ENCODE assay signal across 1 cellular context in the genomic region with DNA sequence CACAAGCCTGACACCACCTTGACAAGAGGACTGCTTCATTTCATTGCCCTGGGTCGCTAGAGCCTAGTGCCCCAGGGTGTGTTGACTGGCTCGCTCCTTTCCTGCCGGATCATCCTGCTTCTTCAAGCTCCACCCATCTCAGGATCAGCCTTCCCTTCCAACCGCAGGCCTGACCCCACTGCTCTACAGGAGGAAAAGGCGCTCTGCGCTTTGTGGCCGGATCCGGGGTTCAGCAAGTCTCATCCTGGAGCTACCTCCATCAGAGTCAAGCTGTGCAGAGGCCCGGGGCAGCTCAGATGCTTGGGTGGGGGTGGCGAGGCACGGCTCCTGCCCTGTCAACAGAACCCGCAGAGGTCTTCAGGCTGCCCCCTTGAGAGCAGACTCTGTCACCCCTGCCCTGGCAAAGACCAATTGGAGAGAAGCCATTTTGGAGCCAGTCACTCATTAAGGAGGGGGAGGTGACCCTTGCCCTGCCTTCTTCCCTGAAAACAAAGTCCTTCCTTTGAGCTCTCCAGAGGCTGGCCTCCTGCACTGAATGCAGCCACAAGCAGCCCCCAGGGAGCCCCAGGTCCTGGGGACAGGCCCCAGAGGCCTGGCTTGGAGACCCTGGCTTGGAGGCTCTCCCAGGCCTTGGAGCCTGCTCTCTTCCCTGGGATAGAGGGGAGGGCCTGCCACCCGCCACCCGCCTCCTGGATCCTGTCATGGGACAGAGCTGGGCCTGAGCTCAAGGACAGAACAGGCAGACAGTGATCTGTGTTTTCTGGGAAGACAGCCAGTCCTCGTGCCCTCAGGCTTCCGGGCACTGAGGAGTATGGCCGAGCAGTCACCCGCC.
TF ChIP-seq lines count a peak whose summit lies in the region.

No MANE protein-coding gene starts in this region.

TF ChIP-seq in HepG2, 621 proteins besides CTCF, POLR2A, EP300 and RAD21 (continued from another document and continues in another):
- TF ChIP-seq, protein P1, sequence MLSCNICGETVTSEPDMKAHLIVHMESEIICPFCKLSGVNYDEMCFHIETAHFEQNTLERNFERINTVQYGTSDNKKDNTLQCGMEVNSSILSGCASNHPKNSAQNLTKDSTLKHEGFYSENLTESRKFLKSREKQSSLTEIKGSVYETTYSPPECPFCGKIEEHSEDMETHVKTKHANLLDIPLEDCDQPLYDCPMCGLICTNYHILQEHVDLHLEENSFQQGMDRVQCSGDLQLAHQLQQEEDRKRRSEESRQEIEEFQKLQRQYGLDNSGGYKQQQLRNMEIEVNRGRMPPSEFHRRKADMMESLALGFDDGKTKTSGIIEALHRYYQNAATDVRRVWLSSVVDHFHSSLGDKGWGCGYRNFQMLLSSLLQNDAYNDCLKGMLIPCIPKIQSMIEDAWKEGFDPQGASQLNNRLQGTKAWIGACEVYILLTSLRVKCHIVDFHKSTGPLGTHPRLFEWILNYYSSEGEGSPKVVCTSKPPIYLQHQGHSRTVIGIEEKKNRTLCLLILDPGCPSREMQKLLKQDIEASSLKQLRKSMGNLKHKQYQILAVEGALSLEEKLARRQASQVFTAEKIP (CRISPR knock-in tag; IDR thresholded peaks at IDR 0.05; ENCODE audit: borderline replicate concordance) = no peak
- TF ChIP-seq GTF2F1 (IDR thresholded peaks at IDR 0.05; ENCODE audit: low read length) (no peak), KAT8 (CRISPR knock-in tag; IDR thresholded peaks at IDR 0.05) (no peak), XRCC5 (optimal IDR thresholded peaks at IDR 0.05; ENCODE audit: low read length) (no peak), ZNF619 (CRISPR knock-in tag; IDR thresholded peaks at IDR 0.05) (no peak), ZNF484 (CRISPR knock-in tag; IDR thresholded peaks at IDR 0.05; ENCODE audit: borderline replicate concordance, low read depth) (no peak), ZNF598 (CRISPR knock-in tag; IDR thresholded peaks at IDR 0.05; ENCODE audit: borderline replicate concordance) (no peak; the same call in 1 of the 2 replicates), ZFX (CRISPR knock-in tag; IDR thresholded peaks at IDR 0.05; ENCODE audit: low read depth) (peak; percentile 78), ZNF672 (CRISPR knock-in tag; IDR thresholded peaks at IDR 0.05) (no peak), MED1 (CRISPR knock-in tag; IDR thresholded peaks at IDR 0.05) (peak; percentile 38; the same call in 1 of the 2 replicates), ZNF34 (CRISPR knock-in tag; IDR thresholded peaks at IDR 0.05; ENCODE audit: borderline replicate concordance) (no peak), RFX1 (IDR thresholded peaks at IDR 0.05) (no peak), ZNF446 (CRISPR knock-in tag; IDR thresholded peaks at IDR 0.05) (no peak), ZNF382 (CRISPR knock-in tag; IDR thresholded peaks at IDR 0.05; ENCODE audit: borderline replicate concordance) (no peak), NFE2L2 (IDR thresholded peaks at IDR 0.05; ENCODE audit: low read length) (no peak), ZNF678 (CRISPR knock-in tag; IDR thresholded peaks at IDR 0.05) (no peak), NKX3-1 (CRISPR knock-in tag; IDR thresholded peaks at IDR 0.05) (no peak), LCORL (IDR thresholded peaks at IDR 0.05) (no peak), LCORL (CRISPR knock-in tag; IDR thresholded peaks at IDR 0.05) (no peak; the same call in 1 of the 2 replicates), KLF15 (CRISPR knock-in tag; IDR thresholded peaks at IDR 0.05; ENCODE audit: borderline replicate concordance) (no peak), HMG20A (CRISPR knock-in tag; IDR thresholded peaks at IDR 0.05; ENCODE audit: borderline replicate concordance) (no peak), ZNF337 (CRISPR knock-in tag; IDR thresholded peaks at IDR 0.05; ENCODE audit: borderline replicate concordance, low read depth) (no peak), ZNF138 (CRISPR knock-in tag; IDR thresholded peaks at IDR 0.05; ENCODE audit: low read depth) (no peak), HNRNPLL (IDR thresholded peaks at IDR 0.05; ENCODE audit: low read depth, low read length, poor library complexity, severe bottlenecking) (peak; percentile 13), ATF7-NPFF (CRISPR knock-in tag; IDR thresholded peaks at IDR 0.05; ENCODE audit: low read depth) (no peak), HCFC1 (IDR thresholded peaks at IDR 0.05; ENCODE audit: low read depth, low read length) (no peak), MED13 (CRISPR knock-in tag; IDR thresholded peaks at IDR 0.05) (0 out of 2 replicates have a peak, but pooled peaks have one; percentile 31), ARNTL (CRISPR knock-in tag; IDR thresholded peaks at IDR 0.05) (no peak), MIER3 (CRISPR knock-in tag; IDR thresholded peaks at IDR 0.05; ENCODE audit: borderline replicate concordance) (no peak)
- TF ChIP-seq, protein P2, sequence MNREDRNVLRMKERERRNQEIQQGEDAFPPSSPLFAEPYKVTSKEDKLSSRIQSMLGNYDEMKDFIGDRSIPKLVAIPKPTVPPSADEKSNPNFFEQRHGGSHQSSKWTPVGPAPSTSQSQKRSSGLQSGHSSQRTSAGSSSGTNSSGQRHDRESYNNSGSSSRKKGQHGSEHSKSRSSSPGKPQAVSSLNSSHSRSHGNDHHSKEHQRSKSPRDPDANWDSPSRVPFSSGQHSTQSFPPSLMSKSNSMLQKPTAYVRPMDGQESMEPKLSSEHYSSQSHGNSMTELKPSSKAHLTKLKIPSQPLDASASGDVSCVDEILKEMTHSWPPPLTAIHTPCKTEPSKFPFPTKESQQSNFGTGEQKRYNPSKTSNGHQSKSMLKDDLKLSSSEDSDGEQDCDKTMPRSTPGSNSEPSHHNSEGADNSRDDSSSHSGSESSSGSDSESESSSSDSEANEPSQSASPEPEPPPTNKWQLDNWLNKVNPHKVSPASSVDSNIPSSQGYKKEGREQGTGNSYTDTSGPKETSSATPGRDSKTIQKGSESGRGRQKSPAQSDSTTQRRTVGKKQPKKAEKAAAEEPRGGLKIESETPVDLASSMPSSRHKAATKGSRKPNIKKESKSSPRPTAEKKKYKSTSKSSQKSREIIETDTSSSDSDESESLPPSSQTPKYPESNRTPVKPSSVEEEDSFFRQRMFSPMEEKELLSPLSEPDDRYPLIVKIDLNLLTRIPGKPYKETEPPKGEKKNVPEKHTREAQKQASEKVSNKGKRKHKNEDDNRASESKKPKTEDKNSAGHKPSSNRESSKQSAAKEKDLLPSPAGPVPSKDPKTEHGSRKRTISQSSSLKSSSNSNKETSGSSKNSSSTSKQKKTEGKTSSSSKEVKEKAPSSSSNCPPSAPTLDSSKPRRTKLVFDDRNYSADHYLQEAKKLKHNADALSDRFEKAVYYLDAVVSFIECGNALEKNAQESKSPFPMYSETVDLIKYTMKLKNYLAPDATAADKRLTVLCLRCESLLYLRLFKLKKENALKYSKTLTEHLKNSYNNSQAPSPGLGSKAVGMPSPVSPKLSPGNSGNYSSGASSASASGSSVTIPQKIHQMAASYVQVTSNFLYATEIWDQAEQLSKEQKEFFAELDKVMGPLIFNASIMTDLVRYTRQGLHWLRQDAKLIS (CRISPR knock-in tag; IDR thresholded peaks at IDR 0.05) = no peak
- TF ChIP-seq, protein P3, sequence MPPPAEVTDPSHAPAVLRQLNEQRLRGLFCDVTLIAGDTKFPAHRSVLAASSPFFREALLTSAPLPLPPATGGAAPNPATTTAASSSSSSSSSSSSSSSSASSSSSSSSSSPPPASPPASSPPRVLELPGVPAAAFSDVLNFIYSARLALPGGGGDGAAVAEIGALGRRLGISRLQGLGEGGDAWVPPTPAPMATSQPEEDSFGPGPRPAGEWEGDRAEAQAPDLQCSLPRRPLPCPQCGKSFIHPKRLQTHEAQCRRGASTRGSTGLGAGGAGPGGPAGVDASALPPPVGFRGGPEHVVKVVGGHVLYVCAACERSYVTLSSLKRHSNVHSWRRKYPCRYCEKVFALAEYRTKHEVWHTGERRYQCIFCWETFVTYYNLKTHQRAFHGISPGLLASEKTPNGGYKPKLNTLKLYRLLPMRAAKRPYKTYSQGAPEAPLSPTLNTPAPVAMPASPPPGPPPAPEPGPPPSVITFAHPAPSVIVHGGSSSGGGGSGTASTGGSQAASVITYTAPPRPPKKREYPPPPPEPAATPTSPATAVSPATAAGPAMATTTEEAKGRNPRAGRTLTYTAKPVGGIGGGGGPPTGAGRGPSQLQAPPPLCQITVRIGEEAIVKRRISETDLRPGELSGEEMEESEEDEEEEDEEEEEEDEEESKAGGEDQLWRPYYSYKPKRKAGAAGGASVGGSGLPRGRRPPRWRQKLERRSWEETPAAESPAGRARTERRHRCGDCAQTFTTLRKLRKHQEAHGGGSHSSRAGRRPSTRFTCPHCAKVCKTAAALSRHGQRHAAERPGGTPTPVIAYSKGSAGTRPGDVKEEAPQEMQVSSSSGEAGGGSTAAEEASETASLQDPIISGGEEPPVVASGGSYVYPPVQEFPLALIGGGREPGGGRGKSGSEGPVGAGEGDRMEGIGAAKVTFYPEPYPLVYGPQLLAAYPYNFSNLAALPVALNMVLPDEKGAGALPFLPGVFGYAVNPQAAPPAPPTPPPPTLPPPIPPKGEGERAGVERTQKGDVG (CRISPR knock-in tag; IDR thresholded peaks at IDR 0.05; ENCODE audit: borderline replicate concordance) = no peak; the same call in 1 of the 2 replicates
- TF ChIP-seq, protein P4, sequence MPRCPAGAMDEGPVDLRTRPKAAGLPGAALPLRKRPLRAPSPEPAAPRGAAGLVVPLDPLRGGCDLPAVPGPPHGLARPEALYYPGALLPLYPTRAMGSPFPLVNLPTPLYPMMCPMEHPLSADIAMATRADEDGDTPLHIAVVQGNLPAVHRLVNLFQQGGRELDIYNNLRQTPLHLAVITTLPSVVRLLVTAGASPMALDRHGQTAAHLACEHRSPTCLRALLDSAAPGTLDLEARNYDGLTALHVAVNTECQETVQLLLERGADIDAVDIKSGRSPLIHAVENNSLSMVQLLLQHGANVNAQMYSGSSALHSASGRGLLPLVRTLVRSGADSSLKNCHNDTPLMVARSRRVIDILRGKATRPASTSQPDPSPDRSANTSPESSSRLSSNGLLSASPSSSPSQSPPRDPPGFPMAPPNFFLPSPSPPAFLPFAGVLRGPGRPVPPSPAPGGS (CRISPR knock-in tag; IDR thresholded peaks at IDR 0.05) = peak; percentile 29; the same call in 1 of the 2 replicates
- TF ChIP-seq, protein P5, sequence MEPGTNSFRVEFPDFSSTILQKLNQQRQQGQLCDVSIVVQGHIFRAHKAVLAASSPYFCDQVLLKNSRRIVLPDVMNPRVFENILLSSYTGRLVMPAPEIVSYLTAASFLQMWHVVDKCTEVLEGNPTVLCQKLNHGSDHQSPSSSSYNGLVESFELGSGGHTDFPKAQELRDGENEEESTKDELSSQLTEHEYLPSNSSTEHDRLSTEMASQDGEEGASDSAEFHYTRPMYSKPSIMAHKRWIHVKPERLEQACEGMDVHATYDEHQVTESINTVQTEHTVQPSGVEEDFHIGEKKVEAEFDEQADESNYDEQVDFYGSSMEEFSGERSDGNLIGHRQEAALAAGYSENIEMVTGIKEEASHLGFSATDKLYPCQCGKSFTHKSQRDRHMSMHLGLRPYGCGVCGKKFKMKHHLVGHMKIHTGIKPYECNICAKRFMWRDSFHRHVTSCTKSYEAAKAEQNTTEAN (CRISPR knock-in tag; conservative IDR thresholded peaks at IDR 0.05) = no peak
- TF ChIP-seq, protein P6, sequence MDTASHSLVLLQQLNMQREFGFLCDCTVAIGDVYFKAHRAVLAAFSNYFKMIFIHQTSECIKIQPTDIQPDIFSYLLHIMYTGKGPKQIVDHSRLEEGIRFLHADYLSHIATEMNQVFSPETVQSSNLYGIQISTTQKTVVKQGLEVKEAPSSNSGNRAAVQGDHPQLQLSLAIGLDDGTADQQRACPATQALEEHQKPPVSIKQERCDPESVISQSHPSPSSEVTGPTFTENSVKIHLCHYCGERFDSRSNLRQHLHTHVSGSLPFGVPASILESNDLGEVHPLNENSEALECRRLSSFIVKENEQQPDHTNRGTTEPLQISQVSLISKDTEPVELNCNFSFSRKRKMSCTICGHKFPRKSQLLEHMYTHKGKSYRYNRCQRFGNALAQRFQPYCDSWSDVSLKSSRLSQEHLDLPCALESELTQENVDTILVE (CRISPR knock-in tag; IDR thresholded peaks at IDR 0.05) = no peak
- TF ChIP-seq, protein P7, sequence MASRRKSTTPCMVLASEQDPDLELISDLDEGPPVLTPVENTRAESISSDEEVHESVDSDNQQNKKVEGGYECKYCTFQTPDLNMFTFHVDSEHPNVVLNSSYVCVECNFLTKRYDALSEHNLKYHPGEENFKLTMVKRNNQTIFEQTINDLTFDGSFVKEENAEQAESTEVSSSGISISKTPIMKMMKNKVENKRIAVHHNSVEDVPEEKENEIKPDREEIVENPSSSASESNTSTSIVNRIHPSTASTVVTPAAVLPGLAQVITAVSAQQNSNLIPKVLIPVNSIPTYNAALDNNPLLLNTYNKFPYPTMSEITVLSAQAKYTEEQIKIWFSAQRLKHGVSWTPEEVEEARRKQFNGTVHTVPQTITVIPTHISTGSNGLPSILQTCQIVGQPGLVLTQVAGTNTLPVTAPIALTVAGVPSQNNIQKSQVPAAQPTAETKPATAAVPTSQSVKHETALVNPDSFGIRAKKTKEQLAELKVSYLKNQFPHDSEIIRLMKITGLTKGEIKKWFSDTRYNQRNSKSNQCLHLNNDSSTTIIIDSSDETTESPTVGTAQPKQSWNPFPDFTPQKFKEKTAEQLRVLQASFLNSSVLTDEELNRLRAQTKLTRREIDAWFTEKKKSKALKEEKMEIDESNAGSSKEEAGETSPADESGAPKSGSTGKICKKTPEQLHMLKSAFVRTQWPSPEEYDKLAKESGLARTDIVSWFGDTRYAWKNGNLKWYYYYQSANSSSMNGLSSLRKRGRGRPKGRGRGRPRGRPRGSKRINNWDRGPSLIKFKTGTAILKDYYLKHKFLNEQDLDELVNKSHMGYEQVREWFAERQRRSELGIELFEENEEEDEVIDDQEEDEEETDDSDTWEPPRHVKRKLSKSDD (CRISPR knock-in tag; IDR thresholded peaks at IDR 0.05; ENCODE audit: low read depth) = no peak
- TF ChIP-seq, protein P8, sequence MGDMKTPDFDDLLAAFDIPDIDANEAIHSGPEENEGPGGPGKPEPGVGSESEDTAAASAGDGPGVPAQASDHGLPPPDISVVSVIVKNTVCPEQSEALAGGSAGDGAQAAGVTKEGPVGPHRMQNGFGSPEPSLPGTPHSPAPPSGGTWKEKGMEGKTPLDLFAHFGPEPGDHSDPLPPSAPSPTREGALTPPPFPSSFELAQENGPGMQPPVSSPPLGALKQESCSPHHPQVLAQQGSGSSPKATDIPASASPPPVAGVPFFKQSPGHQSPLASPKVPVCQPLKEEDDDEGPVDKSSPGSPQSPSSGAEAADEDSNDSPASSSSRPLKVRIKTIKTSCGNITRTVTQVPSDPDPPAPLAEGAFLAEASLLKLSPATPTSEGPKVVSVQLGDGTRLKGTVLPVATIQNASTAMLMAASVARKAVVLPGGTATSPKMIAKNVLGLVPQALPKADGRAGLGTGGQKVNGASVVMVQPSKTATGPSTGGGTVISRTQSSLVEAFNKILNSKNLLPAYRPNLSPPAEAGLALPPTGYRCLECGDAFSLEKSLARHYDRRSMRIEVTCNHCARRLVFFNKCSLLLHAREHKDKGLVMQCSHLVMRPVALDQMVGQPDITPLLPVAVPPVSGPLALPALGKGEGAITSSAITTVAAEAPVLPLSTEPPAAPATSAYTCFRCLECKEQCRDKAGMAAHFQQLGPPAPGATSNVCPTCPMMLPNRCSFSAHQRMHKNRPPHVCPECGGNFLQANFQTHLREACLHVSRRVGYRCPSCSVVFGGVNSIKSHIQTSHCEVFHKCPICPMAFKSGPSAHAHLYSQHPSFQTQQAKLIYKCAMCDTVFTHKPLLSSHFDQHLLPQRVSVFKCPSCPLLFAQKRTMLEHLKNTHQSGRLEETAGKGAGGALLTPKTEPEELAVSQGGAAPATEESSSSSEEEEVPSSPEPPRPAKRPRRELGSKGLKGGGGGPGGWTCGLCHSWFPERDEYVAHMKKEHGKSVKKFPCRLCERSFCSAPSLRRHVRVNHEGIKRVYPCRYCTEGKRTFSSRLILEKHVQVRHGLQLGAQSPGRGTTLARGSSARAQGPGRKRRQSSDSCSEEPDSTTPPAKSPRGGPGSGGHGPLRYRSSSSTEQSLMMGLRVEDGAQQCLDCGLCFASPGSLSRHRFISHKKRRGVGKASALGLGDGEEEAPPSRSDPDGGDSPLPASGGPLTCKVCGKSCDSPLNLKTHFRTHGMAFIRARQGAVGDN (CRISPR knock-in tag; IDR thresholded peaks at IDR 0.05) = peak; percentile 86
